ENCODE assay signal across 1 cellular context in genomic region chr5:73438048-73438896, GRCh38.
TF ChIP-seq lines count a peak whose summit lies in the region.

No MANE protein-coding gene starts in this region.

TF ChIP-seq in HepG2, 621 proteins besides CTCF, POLR2A, EP300 and RAD21:
- TF ChIP-seq ZNF558 (CRISPR knock-in tag; IDR thresholded peaks at IDR 0.05; ENCODE audit: borderline replicate concordance): no peak
- TF ChIP-seq CBX2 (IDR thresholded peaks at IDR 0.05; ENCODE audit: low read depth, low read length): peak; percentile 94
- no peak for TF ChIP-seq CBX2 (CRISPR knock-in tag; IDR thresholded peaks at IDR 0.05; ENCODE audit: low read depth)
TF ChIP-seq in HepG2: peak in this region for 1.
